8 cellular contexts compared by ENCODE assay signal in genomic region chr3:49410102-49410843, GRCh38. TPM values are rescaled to one million over a fixed set of nuclear protein-coding genes. Genes with fewer than 3 reads are reported as not detected.
DNase-seq lines count a peak whose midpoint lies in the region; ATAC-seq, FAIRE-seq and TF ChIP-seq lines count a peak whose summit lies in the region.

No MANE protein-coding gene starts in this region.

- TF ChIP-seq CTCF in GM06990 (IDR thresholded peaks at IDR 0.05; ENCODE audit: insufficient read depth, low read length, poor library complexity, severe bottlenecking) (no peak), esophagus squamous epithelium (IDR thresholded peaks at IDR 0.05) (no peak), prostate gland (IDR thresholded peaks at IDR 0.05) (no peak)

- H3K27ac ChIP-seq in SK-N-MC (0 out of 2 replicates have a peak overlapping the region, but pooled peaks have one; percentile 19), esophagus squamous epithelium (peak overlapping the region; percentile 97 to 100 (median 99)), prostate gland (peak overlapping the region in 1 of 2 donors; percentile 1), substantia nigra (ENCODE audit: low read depth, low read length, poor library complexity, severe bottlenecking) (no peak overlapping the region)

- ATAC-seq in HG03135 (IDR thresholded peaks at IDR 0.05; ENCODE audit: unreplicated experiment) = no peak

- H3K9ac ChIP-seq in SK-N-MC (ENCODE audit: insufficient read length) = peak overlapping the region; percentile 96

- DNase-seq in GM06990 (ENCODE audit: extremely low read depth, insufficient read length) (no peak), SK-N-MC (ENCODE audit: low read depth, low spot score) (no peak), esophagus squamous epithelium (lab: John Stamatoyannopoulos, UW) (no peak), prostate gland (ENCODE audit: low spot score) (no peak), OCI-M1 (lab: John Stamatoyannopoulos, UW) (no peak), substantia nigra (lab: John Stamatoyannopoulos, UW) (no peak), urothelium cell line (ENCODE audit: low spot score) (no peak)

- H3K9me3 ChIP-seq in SK-N-MC (ENCODE audit: low read depth, low read length) (no peaks in the 10 kb centered on the region), esophagus squamous epithelium (no peaks in the 10 kb centered on the region), prostate gland (no peaks in the 10 kb centered on the region)

- peaks cover 34 to 81% (median 64%) of the 10 kb centered on the region in 3 donors for H3K4me1 ChIP-seq in esophagus squamous epithelium
- peaks cover 11% of the 10 kb centered on the region for H3K4me1 ChIP-seq in prostate gland (replicated peaks)

- WGBS in esophagus squamous epithelium, 2 donors = 13 to 21% methylated on average over 3 of the region's 3 CpGs
- WGBS in prostate gland = 37% methylated on average over 3 of the region's 3 CpGs

- no peak for FAIRE-seq in urothelium cell line (lab: Jason Lieb, UNC)

- TF ChIP-seq POLR2A in esophagus squamous epithelium (IDR thresholded peaks at IDR 0.05) (no peak), prostate gland (IDR thresholded peaks at IDR 0.05) (no peak)

- H3K4me3 ChIP-seq in GM06990 (replicated peaks; ENCODE audit: low read depth, low read length) = peak overlapping the region; percentile 87
- H3K4me3 ChIP-seq in SK-N-MC = peak overlapping the region; percentile 83
- H3K4me3 ChIP-seq in esophagus squamous epithelium = peak overlapping the region; percentile 83 to 97 (median 94)
- peak overlapping the region; percentile 88 to 98 for H3K4me3 ChIP-seq in prostate gland

- peaks cover 4% of the 10 kb centered on the region; the same call in 1 of the 2 replicates for H3K36me3 ChIP-seq in GM06990 (ENCODE audit: control insufficient read depth, insufficient read depth, low read length)
- no peaks in the 10 kb centered on the region; the same call in 1 of the 2 replicates for H3K36me3 ChIP-seq in SK-N-MC (ENCODE audit: insufficient read depth, low read length)
- H3K36me3 ChIP-seq in esophagus squamous epithelium = peaks cover 0 to 12% (median 5%) of the 10 kb centered on the region in 3 donors
- H3K36me3 ChIP-seq in prostate gland = no peaks in the 10 kb centered on the region

- H3K27me3 ChIP-seq in GM06990 (replicated peaks; ENCODE audit: control insufficient read depth, insufficient read depth, low read length) = no peaks in the 10 kb centered on the region
- no peaks in the 10 kb centered on the region for H3K27me3 ChIP-seq in esophagus squamous epithelium
- no peaks in the 10 kb centered on the region for H3K27me3 ChIP-seq in prostate gland (replicated peaks; ENCODE audit: insufficient read depth)

- intact Hi-C loops in esophagus squamous epithelium (cut with DNase I) = no loop called here
- intact Hi-C loops in prostate gland (cut with DNase I) = loop anchor here (5.0 to 10.0 kb wide), 4 partner anchors 53 to 405 kb away; partner anchors contain the start of genes GPX1, QRICH1 and WDR6

RNA-seq across cellular contexts. Expression of gene RHOA, which starts 1.5 kb away (rescaled TPM):
- total RNA-seq in esophagus squamous epithelium (100 to 1,000 TPM; 290 to 421 (median 345) TPM), prostate gland (100 to 1,000 TPM; 296 to 343 TPM)

RNA-seq across cellular contexts. Expression of gene TCTA, which starts 1.9 kb away (rescaled TPM):
- total RNA-seq in esophagus squamous epithelium (10 to 100 TPM; 10.9 to 17.8 (median 16.0) TPM), prostate gland (10 to 100 TPM; 39.6 to 70.0 TPM)

RNA-seq across cellular contexts. Expression of gene AMT, which starts 12.0 kb away (rescaled TPM):
- total RNA-seq in esophagus squamous epithelium (1 to 10 TPM in 3 of 4 donors, under 1 TPM in 1; 0.80 to 1.7 (median 1.2) TPM), prostate gland (1 to 10 TPM; 6.3 to 8.9 TPM)

RNA-seq across cellular contexts. Expression of gene NICN1, which starts 18.9 kb away (rescaled TPM):
- total RNA-seq in esophagus squamous epithelium (1 to 10 TPM; 1.8 to 7.6 (median 3.3) TPM), prostate gland (10 to 100 TPM in 1 of 2 donors, 1 to 10 TPM in 1; 5.9 to 11.6 TPM)

RNA-seq across cellular contexts. Expression of gene GPX1, which starts 52.1 kb away (rescaled TPM):
- 100 to 1,000 TPM; 126 to 400 (median 228) TPM for total RNA-seq in esophagus squamous epithelium
- total RNA-seq in prostate gland = 100 to 1,000 TPM; 250 to 279 TPM
